ENCODE assay signal across 27 cellular contexts in genomic region chr5:144177548-144177947, GRCh38. TPM values are rescaled to one million over a fixed set of nuclear protein-coding genes. Genes with fewer than 3 reads are reported as not detected.
A peak's percentile ranks its signal among the peaks of the same experiment; 100 is the strongest.
DNase-seq lines count a peak whose midpoint lies in the region; ATAC-seq and TF ChIP-seq lines count a peak whose summit lies in the region.
"Had no signal": no experiment of that assay in that cellular context is flagged by ENCODE, and none has a peak within 500 bp of the region (broad histone marks: within the 10 kb centered on the region; RNA-seq: fewer than 3 reads in every experiment).

No MANE protein-coding gene starts in this region.

- DNase-seq in BJ (ENCODE audit: low read depth) (peak; percentile 46), EL (peak; percentile 65), RPMI7951 (ENCODE audit: low read depth) (peak; percentile 19), fibroblast of peridontal ligament (ENCODE audit: extremely low read depth) (peak; percentile 25), HK-2 (ENCODE audit: unreplicated experiment) (no peak), putamen (ENCODE audit: low spot score) (no peak)
- DNase-seq in stimulated activated naive CD4-positive, alpha-beta T cell (lab: John Stamatoyannopoulos, UW) = no peak
- DNase-seq: activated CD4-positive, alpha-beta T cell treated with anti-CD3 and anti-CD28 coated beads, Interleukin-2, amount 50 U/mL, for 1 hour; anterior cingulate cortex; caudate nucleus; esophagus squamous epithelium; H9; hypothalamus; immature natural killer cell; NCI-H1436 treated with DMSO at 0.1 percent for 48 hours; NCI-H345; posterior cingulate gyrus; stimulated activated CD4-positive, alpha-beta T cell treated with anti-CD3 and anti-CD28 coated beads, Interleukin-15, amount 100 ng/mL, for 24 hours; stimulated activated naive CD4-positive, alpha-beta T cell treated with Interleukin-2 at 50 U/mL for 16 hours; uterus; WERI-Rb-1 had no signal

- no peaks in the 10 kb centered on the region for H3K27me3 ChIP-seq in BJ (ENCODE audit: control insufficient read depth, insufficient read depth, low read length)
- H3K27me3 ChIP-seq: uterus had no signal

- no peak for TF ChIP-seq CTCF in BJ (IDR thresholded peaks at IDR 0.05; ENCODE audit: insufficient read depth, low read depth, low read length)

- ATAC-seq in GM19324 (IDR thresholded peaks at IDR 0.05; ENCODE audit: low FRiP score, unreplicated experiment) = no peak
- ATAC-seq: gastroesophageal sphincter, sciatic nerve had no signal

- H3K4me3 ChIP-seq in BJ (ENCODE audit: low read depth, low read length) = no peak overlapping the region
- H3K4me3 ChIP-seq: esophagus squamous epithelium, gastroesophageal sphincter, neural progenitor cell, thoracic aorta, uterus had no signal

- POLR2A ChIA-PET in BJ (lab: Charles Lee) = interaction anchor here (0.6 kb wide), 1 partner anchor 20 kb away, joined by 3 read pairs; no protein-coding TSS in a partner anchor

- H3K36me3 ChIP-seq in BJ (ENCODE audit: control insufficient read depth, insufficient read depth, low read length) = no peaks in the 10 kb centered on the region
- H3K36me3 ChIP-seq: esophagus squamous epithelium, gastroesophageal sphincter, neural progenitor cell, thoracic aorta, uterus, WERI-Rb-1 had no signal

- CTCF ChIA-PET in BJ (lab: Yijun Ruan, JAX) = no interaction called here

RNA-seq across cellular contexts. Expression of gene KCTD16, which starts 6.9 kb away (rescaled TPM):
- polyA plus RNA-seq in BJ (2011; rRNA removed) = 1.7 and 2.6 TPM in 2 replicates
- 3.6 and 6.8 TPM in 2 replicates for polyA minus RNA-seq in BJ (2011; rRNA and poly(A)+ RNA removed)
- total RNA-seq in RPMI7951 (2014; rRNA removed; shearing (Covaris generic)) = under 0.01 and 0.12 TPM in 2 replicates
- total RNA-seq: esophagus squamous epithelium had no signal
- polyA plus RNA-seq: CD14-positive monocyte had no signal

RNA-seq across cellular contexts. Expression of gene YIPF5, which starts 7.1 kb away (rescaled TPM):
- polyA plus RNA-seq in BJ (2011; rRNA removed) = 91.7 and 132 TPM in 2 replicates
- 56.7 and 94.3 TPM in 2 replicates for polyA minus RNA-seq in BJ (2011; rRNA and poly(A)+ RNA removed)
- total RNA-seq in RPMI7951 (2014; rRNA removed; shearing (Covaris generic)) = 53.9 and 61.4 TPM in 2 replicates

Comparison
In these comparisons a context has a peak if more than half of its experiments do, and no peak if none do; other contexts are left out.
1. DNase-seq: peak in BJ (single experiment), EL (single experiment), RPMI7951 (single experiment) and fibroblast of peridontal ligament (single experiment); none in HK-2 (single experiment), putamen (single experiment) and stimulated activated naive CD4-positive, alpha-beta T cell (0 of 6).